In the genomic region with DNA sequence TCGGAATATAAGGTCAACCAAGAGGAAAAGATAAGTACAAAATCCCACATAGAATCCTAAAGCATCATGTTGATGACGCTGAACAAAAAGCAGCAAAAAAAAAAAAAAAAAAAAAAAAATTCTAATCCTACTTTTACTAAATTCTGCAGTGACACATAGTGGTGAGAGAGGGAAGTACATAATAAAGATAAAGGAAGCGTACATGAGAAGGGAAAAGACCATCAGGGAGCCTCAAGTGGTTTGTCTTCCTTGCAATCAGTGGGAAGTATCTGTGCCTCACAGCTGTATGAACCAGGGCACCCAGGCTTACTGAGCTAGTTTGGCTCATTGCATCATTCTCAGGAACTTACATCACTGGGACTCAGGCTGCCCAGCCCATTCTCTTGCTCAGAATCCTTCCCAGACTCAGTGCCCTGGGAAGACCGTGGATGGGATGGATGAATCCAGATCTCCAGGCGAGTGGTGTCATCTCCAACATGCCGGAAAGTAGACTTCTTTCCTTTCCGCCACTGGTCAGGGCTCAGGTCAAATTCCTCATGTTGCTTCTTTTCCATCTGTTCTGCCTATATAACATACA, we compare ENCODE assay signal across 8 cellular contexts. TPM values are rescaled to one million over a fixed set of nuclear protein-coding genes. Genes with fewer than 3 reads are reported as not detected.
DNase-seq lines count a peak whose midpoint lies in the region; ATAC-seq and TF ChIP-seq lines count a peak whose summit lies in the region.

No MANE protein-coding gene starts in this region.

- no peaks in the 10 kb centered on the region for H3K9me3 Mint-ChIP-seq in Calu3 (ENCODE audit: low read depth, unreplicated experiment)

- no peak overlapping the region for H3K4me3 Mint-ChIP-seq in Calu3 (ENCODE audit: low read depth, unreplicated experiment)

- H3K4me1 Mint-ChIP-seq in Calu3 (ENCODE audit: low read depth, unreplicated experiment): no peaks in the 10 kb centered on the region

- TF ChIP-seq EP300 in suprapubic skin (IDR thresholded peaks at IDR 0.05): no peak

- H3K4me3 ChIP-seq in HFF-Myc (replicated peaks; ENCODE audit: low read depth, low read length) (no peak overlapping the region), Panc1 (ENCODE audit: low read depth in 2 of 2, low read length in 2 of 2) (no peak overlapping the region), cardiac fibroblast (replicated peaks in 1 of 2; ENCODE audit: low read depth in 2 of 2, low read length in 2 of 2) (no peak overlapping the region), suprapubic skin (no peak overlapping the region)

- in situ Hi-C loops in Panc1 (cut with HindIII; ENCODE audit: low pct_unique_long_range_greater_than_20kb, low sequenced_read_pairs): no loop called here

- no peak overlapping the region for H3K27ac Mint-ChIP-seq in Calu3 (ENCODE audit: unreplicated experiment)

- no peak for TF ChIP-seq POLR2A in suprapubic skin (IDR thresholded peaks at IDR 0.05)

- CTCF ChIA-PET in Calu3 (lab: Charles Lee): interaction anchor here (0.7 kb wide), 1 partner anchor 10 kb away, joined by 6 read pairs; no protein-coding TSS in a partner anchor
- CTCF ChIA-PET in Panc1 (lab: Charles Lee): interaction anchor here (0.7 kb wide), 1 partner anchor 34 kb away, joined by 12 read pairs; no protein-coding TSS in a partner anchor

- H3K36me3 Mint-ChIP-seq in Calu3 (ENCODE audit: insufficient read depth, unreplicated experiment): peaks cover 16% of the 10 kb centered on the region

- DNase-seq in Calu3 (no peak), HFF-Myc (ENCODE audit: extremely low read depth, low read depth) (peak; percentile 70), Panc1 (ENCODE audit: low read depth, low spot score) (no peak), cardiac fibroblast (ENCODE audit: low read depth in 2 of 2) (peak; percentile 87 to 90), kidney glomerular epithelial cell (lab: John Stamatoyannopoulos, UW) (peak; percentile 50), suprapubic skin (ENCODE audit: low spot score in 2 of 2) (no peak), posterior vena cava (ENCODE audit: low spot score) (no peak)

- H3K4me1 ChIP-seq in Panc1 (ENCODE audit: control insufficient read depth, insufficient read depth, low read length) (no peaks in the 10 kb centered on the region), suprapubic skin (no peaks in the 10 kb centered on the region)

- H3K36me3 ChIP-seq in Panc1 (ENCODE audit: control insufficient read depth, insufficient read depth, low read length) (peaks cover 15% of the 10 kb centered on the region), suprapubic skin (peaks cover 69% of the 10 kb centered on the region)

- H3K9me3 ChIP-seq in Panc1 (ENCODE audit: control insufficient read depth, insufficient read depth, low read depth, low read length) (no peaks in the 10 kb centered on the region), suprapubic skin (no peaks in the 10 kb centered on the region)

- H3K27ac ChIP-seq in Panc1 (ENCODE audit: low read length) (no peak overlapping the region), suprapubic skin (no peak overlapping the region)

- WGBS in suprapubic skin: 61% methylated on average over 7 of the region's 7 CpGs

- BruUV-seq in Calu3 (replicated peaks; lab: Mats Ljungman, UMichigan): no TSS peak
- no TSS peak for BruUV-seq in Panc1 (replicated peaks; lab: Mats Ljungman, UMichigan)

- TF ChIP-seq CTCF in Calu3 (IDR thresholded peaks at IDR 0.05; ENCODE audit: unreplicated experiment) (peak; percentile 35), HFF-Myc (IDR thresholded peaks at IDR 0.05; ENCODE audit: low read depth, low read length, missing control alignments) (peak; percentile 41), Panc1 (IDR thresholded peaks at IDR 0.05) (peak; percentile 71), cardiac fibroblast (IDR thresholded peaks at IDR 0.05; ENCODE audit: low read depth, low read length) (peak; percentile 56), suprapubic skin (IDR thresholded peaks at IDR 0.05) (peak; percentile 47 to 48)

- POLR2A ChIA-PET in Panc1 (lab: Charles Lee): interaction anchor here (0.6 kb wide), 1 partner anchor 42 kb away, joined by 3 read pairs; no protein-coding TSS in a partner anchor

- no peaks in the 10 kb centered on the region for H3K27me3 Mint-ChIP-seq in Calu3 (ENCODE audit: unreplicated experiment)

- ATAC-seq in Panc1: peak; percentile 65
- ATAC-seq in GM21526 (IDR thresholded peaks at IDR 0.05; ENCODE audit: low FRiP score, unreplicated experiment): no peak

- H3K27me3 ChIP-seq in Panc1 (ENCODE audit: control insufficient read depth, insufficient read depth, low read length): no peaks in the 10 kb centered on the region
- no peaks in the 10 kb centered on the region for H3K27me3 ChIP-seq in suprapubic skin

- intact Hi-C loops in Calu3 (cut with micrococcal nuclease; ENCODE audit: unreplicated experiment) (no loop called here), Panc1 (cut with micrococcal nuclease; ENCODE audit: unreplicated experiment) (no loop called here), posterior vena cava (cut with DNase I) (no loop called here)

RNA-seq across cellular contexts. Expression of a gene that starts 21.2 kb away (rescaled TPM):
- total RNA-seq in Calu3 (2022): 13.0 and 13.5 TPM in 2 replicates
- 17.8 TPM for total RNA-seq in Panc1 (2021; ENCODE audit: unreplicated experiment)
- polyA plus RNA-seq in Panc1 (2012; ENCODE audit: insufficient read length): 18.2 TPM
- 10 to 100 TPM; 29.6 to 58.6 (median 45.5) TPM for total RNA-seq in suprapubic skin
- total RNA-seq in posterior vena cava: 10 to 100 TPM; 36.2 to 43.8 TPM

RNA-seq across cellular contexts. Expression of a gene that starts 21.4 kb away (rescaled TPM):
- total RNA-seq in Calu3 (2022) (6.4 and 7.0 TPM in 2 replicates), Panc1 (2021; ENCODE audit: unreplicated experiment) (11.8 TPM), suprapubic skin (10 to 100 TPM in 3 of 4 donors, 1 to 10 TPM in 1; 4.0 to 13.9 (median 11.2) TPM), posterior vena cava (10 to 100 TPM in 1 of 2 donors, 1 to 10 TPM in 1; 7.4 to 10.9 TPM)
- polyA plus RNA-seq in Panc1 (2012; ENCODE audit: insufficient read length): 4.6 TPM

RNA-seq across cellular contexts. Expression of a gene that starts 53.9 kb away (rescaled TPM):
- total RNA-seq in Calu3 (2022) (34.3 and 36.2 TPM in 2 replicates), Panc1 (2021; ENCODE audit: unreplicated experiment) (44.7 TPM), suprapubic skin (10 to 100 TPM; 44.3 to 68.6 (median 59.3) TPM), posterior vena cava (10 to 100 TPM; 20.8 to 24.0 TPM)
- 69.7 TPM for polyA plus RNA-seq in Panc1 (2012; ENCODE audit: insufficient read length)

RNA-seq across cellular contexts. Expression of a gene that starts 54.9 kb away (rescaled TPM):
- total RNA-seq in Calu3 (2022) (50.3 and 54.9 TPM in 2 replicates), Panc1 (2021; ENCODE audit: unreplicated experiment) (49.0 TPM), suprapubic skin (100 to 1,000 TPM in 2 of 4 donors, 10 to 100 TPM in 2; 48.2 to 117 (median 90.4) TPM), posterior vena cava (10 to 100 TPM; 38.7 to 42.9 TPM)
- 52.3 TPM for polyA plus RNA-seq in Panc1 (2012; ENCODE audit: insufficient read length)

Comparison
In these comparisons a context has a peak if more than half of its experiments do, and no peak if none do; other contexts are left out.
1. DNase-seq: peak in HFF-Myc (single experiment), cardiac fibroblast (2 of 2) and kidney glomerular epithelial cell (single experiment); none in Calu3 (single experiment), Panc1 (single experiment), suprapubic skin (0 of 2) and posterior vena cava (single experiment).
2. Peak in every context shown above with its lines, with median percentiles within 50 percentile points of each other: CTCF ChIP-seq.